Comparison of ENCODE assay signal across 1 cellular context in genomic region chrX:48475295-48475694, GRCh38.
TF ChIP-seq lines count a peak whose summit lies in the region.

No MANE protein-coding gene starts in this region.

TF ChIP-seq in K562, 482 proteins besides CTCF, POLR2A, EP300 and RAD21:
- TF ChIP-seq ZNF239 (CRISPR knock-in tag; IDR thresholded peaks at IDR 0.05): no peak
- no peak for TF ChIP-seq JUNB (CRISPR knock-in tag; conservative IDR thresholded peaks at IDR 0.05)
- 0 out of 4 replicates have a peak, but pooled peaks of 1 of the 2 experiments have one; percentile 13 for TF ChIP-seq SIN3A (IDR thresholded peaks at IDR 0.05; ENCODE audit: borderline replicate concordance in 2 of 2, control insufficient read depth in 1 of 2, low read depth in 2 of 2, low read length in 2 of 2)
TF ChIP-seq in K562: peak in this region for 1.
